Comparison of ENCODE assay signal across 1 cellular context in the genomic region with DNA sequence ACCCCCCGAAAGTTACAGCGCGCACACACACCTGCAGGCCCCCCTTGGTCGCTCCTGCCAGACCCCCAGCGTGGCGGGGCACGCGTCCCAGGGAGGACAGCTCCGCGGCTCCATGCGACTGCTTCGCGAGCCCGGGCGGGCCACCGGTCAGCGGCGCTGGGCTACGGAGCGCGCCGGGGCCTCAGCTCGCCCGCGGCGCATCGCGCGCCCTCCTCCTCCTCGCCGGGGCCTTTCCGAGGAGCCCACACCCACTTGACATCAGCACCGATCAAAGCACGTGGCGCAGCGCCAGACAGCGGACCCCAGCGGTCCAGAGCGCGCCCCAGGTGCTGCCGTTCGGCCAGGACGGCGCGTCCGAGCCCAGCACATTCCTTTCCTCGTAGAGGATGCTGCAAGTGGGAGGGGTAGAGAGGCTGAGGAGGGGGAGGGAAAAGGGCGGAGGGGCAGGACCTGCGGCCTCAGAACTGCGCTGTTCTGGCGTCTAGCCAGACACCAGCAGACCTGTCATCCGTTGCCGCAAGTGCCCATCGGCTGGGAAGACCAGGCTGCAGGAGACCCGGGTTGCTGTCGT.
TF ChIP-seq lines count a peak whose summit lies in the region.

No MANE protein-coding gene starts in this region.

TF ChIP-seq in HEK293, 187 proteins besides CTCF, POLR2A, EP300 and RAD21 (continued from another document and continues in another):
- no peak for TF ChIP-seq ZNF274 (IDR thresholded peaks at IDR 0.05; ENCODE audit: low read length)
- no peak for TF ChIP-seq ZNF274 (tag by site-specific recombination; IDR thresholded peaks at IDR 0.05; ENCODE audit: borderline replicate concordance)
- TF ChIP-seq, protein P1, sequence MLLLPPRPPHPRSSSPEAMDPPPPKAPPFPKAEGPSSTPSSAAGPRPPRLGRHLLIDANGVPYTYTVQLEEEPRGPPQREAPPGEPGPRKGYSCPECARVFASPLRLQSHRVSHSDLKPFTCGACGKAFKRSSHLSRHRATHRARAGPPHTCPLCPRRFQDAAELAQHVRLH (tag by site-specific recombination; IDR thresholded peaks at IDR 0.05): no peak
- TF ChIP-seq ZNF473 (tag by site-specific recombination; IDR thresholded peaks at IDR 0.05): no peak
- TF ChIP-seq ZNF514 (tag by site-specific recombination; IDR thresholded peaks at IDR 0.05): no peak
- no peak; the same call in 1 of the 2 replicates for TF ChIP-seq GLIS2 (tag by site-specific recombination; IDR thresholded peaks at IDR 0.05)
- no peak for TF ChIP-seq FEZF1 (tag by site-specific recombination; IDR thresholded peaks at IDR 0.05)
- TF ChIP-seq ZNF561 (tag by site-specific recombination; IDR thresholded peaks at IDR 0.05; ENCODE audit: borderline replicate concordance): no peak
- TF ChIP-seq, protein P2, sequence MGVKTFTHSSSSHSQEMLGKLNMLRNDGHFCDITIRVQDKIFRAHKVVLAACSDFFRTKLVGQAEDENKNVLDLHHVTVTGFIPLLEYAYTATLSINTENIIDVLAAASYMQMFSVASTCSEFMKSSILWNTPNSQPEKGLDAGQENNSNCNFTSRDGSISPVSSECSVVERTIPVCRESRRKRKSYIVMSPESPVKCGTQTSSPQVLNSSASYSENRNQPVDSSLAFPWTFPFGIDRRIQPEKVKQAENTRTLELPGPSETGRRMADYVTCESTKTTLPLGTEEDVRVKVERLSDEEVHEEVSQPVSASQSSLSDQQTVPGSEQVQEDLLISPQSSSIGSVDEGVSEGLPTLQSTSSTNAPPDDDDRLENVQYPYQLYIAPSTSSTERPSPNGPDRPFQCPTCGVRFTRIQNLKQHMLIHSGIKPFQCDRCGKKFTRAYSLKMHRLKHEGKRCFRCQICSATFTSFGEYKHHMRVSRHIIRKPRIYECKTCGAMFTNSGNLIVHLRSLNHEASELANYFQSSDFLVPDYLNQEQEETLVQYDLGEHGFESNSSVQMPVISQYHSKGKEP (tag by site-specific recombination; IDR thresholded peaks at IDR 0.05): no peak
- no peak for TF ChIP-seq YY1 (tag by site-specific recombination; IDR thresholded peaks at IDR 0.05)
- no peak for TF ChIP-seq KLF10 (tag by site-specific recombination; IDR thresholded peaks at IDR 0.05)
- no peak for TF ChIP-seq ZNF433 (tag by site-specific recombination; IDR thresholded peaks at IDR 0.05; ENCODE audit: low read depth)
- TF ChIP-seq, protein P3, sequence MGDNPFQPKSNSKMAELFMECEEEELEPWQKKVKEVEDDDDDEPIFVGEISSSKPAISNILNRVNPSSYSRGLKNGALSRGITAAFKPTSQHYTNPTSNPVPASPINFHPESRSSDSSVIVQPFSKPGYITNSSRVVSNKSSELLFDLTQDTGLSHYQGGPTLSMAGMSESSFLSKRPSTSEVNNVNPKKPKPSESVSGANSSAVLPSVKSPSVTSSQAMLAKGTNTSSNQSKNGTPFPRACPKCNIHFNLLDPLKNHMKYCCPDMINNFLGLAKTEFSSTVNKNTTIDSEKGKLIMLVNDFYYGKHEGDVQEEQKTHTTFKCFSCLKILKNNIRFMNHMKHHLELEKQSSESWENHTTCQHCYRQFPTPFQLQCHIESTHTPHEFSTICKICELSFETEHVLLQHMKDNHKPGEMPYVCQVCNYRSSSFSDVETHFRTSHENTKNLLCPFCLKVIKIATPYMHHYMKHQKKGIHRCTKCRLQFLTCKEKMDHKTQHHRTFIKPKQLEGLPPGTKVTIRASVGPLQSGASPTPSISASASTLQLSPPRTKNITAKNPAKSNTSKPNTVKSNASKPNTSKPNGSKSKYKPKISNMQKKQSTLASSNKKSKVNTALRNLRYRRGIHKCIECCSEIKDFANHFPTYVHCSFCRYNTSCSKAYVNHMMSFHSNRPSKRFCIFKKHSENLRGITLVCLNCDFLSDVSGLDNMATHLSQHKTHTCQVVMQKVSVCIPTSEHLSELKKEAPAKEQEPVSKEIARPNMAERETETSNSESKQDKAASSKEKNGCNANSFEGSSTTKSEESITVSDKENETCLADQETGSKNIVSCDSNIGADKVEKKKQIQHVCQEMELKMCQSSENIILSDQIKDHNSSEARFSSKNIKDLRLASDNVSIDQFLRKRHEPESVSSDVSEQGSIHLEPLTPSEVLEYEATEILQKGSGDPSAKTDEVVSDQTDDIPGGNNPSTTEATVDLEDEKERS (tag by site-specific recombination; IDR thresholded peaks at IDR 0.05): no peak
- no peak for TF ChIP-seq ZNF548 (tag by site-specific recombination; IDR thresholded peaks at IDR 0.05)
- TF ChIP-seq ZNF701 (tag by site-specific recombination; IDR thresholded peaks at IDR 0.05): no peak
- no peak for TF ChIP-seq ZNF747 (tag by site-specific recombination; IDR thresholded peaks at IDR 0.05)
- TF ChIP-seq ZNF248 (tag by site-specific recombination; IDR thresholded peaks at IDR 0.05): no peak
- no peak for TF ChIP-seq ZNF843 (tag by site-specific recombination; IDR thresholded peaks at IDR 0.05)
- TF ChIP-seq ZNF658 (tag by site-specific recombination; IDR thresholded peaks at IDR 0.05): no peak
- TF ChIP-seq, protein P4, sequence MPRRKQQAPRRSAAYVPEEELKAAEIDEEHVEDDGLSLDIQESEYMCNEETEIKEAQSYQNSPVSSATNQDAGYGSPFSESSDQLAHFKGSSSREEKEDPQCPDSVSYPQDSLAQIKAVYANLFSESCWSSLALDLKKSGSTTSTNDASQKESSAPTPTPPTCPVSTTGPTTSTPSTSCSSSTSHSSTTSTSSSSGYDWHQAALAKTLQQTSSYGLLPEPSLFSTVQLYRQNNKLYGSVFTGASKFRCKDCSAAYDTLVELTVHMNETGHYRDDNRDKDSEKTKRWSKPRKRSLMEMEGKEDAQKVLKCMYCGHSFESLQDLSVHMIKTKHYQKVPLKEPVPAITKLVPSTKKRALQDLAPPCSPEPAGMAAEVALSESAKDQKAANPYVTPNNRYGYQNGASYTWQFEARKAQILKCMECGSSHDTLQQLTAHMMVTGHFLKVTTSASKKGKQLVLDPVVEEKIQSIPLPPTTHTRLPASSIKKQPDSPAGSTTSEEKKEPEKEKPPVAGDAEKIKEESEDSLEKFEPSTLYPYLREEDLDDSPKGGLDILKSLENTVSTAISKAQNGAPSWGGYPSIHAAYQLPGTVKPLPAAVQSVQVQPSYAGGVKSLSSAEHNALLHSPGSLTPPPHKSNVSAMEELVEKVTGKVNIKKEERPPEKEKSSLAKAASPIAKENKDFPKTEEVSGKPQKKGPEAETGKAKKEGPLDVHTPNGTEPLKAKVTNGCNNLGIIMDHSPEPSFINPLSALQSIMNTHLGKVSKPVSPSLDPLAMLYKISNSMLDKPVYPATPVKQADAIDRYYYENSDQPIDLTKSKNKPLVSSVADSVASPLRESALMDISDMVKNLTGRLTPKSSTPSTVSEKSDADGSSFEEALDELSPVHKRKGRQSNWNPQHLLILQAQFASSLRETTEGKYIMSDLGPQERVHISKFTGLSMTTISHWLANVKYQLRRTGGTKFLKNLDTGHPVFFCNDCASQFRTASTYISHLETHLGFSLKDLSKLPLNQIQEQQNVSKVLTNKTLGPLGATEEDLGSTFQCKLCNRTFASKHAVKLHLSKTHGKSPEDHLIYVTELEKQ (tag by site-specific recombination; IDR thresholded peaks at IDR 0.05; ENCODE audit: borderline replicate concordance): no peak
- TF ChIP-seq, protein P5, sequence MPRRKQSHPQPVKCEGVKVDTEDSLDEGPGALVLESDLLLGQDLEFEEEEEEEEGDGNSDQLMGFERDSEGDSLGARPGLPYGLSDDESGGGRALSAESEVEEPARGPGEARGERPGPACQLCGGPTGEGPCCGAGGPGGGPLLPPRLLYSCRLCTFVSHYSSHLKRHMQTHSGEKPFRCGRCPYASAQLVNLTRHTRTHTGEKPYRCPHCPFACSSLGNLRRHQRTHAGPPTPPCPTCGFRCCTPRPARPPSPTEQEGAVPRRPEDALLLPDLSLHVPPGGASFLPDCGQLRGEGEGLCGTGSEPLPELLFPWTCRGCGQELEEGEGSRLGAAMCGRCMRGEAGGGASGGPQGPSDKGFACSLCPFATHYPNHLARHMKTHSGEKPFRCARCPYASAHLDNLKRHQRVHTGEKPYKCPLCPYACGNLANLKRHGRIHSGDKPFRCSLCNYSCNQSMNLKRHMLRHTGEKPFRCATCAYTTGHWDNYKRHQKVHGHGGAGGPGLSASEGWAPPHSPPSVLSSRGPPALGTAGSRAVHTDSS (tag by site-specific recombination; IDR thresholded peaks at IDR 0.05): peak; percentile 54; the same call in 1 of the 2 replicates
- TF ChIP-seq, protein P6, sequence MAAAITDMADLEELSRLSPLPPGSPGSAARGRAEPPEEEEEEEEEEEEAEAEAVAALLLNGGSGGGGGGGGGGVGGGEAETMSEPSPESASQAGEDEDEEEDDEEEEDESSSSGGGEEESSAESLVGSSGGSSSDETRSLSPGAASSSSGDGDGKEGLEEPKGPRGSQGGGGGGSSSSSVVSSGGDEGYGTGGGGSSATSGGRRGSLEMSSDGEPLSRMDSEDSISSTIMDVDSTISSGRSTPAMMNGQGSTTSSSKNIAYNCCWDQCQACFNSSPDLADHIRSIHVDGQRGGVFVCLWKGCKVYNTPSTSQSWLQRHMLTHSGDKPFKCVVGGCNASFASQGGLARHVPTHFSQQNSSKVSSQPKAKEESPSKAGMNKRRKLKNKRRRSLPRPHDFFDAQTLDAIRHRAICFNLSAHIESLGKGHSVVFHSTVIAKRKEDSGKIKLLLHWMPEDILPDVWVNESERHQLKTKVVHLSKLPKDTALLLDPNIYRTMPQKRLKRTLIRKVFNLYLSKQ (tag by site-specific recombination; IDR thresholded peaks at IDR 0.05; ENCODE audit: borderline replicate concordance): no peak
- peak; percentile 53 for TF ChIP-seq SP3 (tag by site-specific recombination; IDR thresholded peaks at IDR 0.05)
- no peak for TF ChIP-seq ZNF621 (tag by site-specific recombination; IDR thresholded peaks at IDR 0.05)
- TF ChIP-seq, protein P7, sequence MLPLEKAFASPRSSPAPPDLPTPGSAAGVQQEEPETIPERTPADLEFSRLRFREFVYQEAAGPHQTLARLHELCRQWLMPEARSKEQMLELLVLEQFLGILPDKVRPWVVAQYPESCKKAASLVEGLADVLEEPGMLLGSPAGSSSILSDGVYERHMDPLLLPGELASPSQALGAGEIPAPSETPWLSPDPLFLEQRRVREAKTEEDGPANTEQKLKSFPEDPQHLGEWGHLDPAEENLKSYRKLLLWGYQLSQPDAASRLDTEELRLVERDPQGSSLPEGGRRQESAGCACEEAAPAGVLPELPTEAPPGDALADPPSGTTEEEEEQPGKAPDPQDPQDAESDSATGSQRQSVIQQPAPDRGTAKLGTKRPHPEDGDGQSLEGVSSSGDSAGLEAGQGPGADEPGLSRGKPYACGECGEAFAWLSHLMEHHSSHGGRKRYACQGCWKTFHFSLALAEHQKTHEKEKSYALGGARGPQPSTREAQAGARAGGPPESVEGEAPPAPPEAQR (tag by site-specific recombination; IDR thresholded peaks at IDR 0.05): no peak
- no peak for TF ChIP-seq SP7 (tag by site-specific recombination; IDR thresholded peaks at IDR 0.05)
- TF ChIP-seq SP2 (tag by site-specific recombination; IDR thresholded peaks at IDR 0.05): peak; percentile 25; the same call in 1 of the 2 replicates
- TF ChIP-seq ZNF664 (tag by site-specific recombination; IDR thresholded peaks at IDR 0.05): no peak
- no peak for TF ChIP-seq ZNF510 (tag by site-specific recombination; IDR thresholded peaks at IDR 0.05; ENCODE audit: insufficient replicate concordance)
- no peak for TF ChIP-seq REPIN1 (tag by site-specific recombination; IDR thresholded peaks at IDR 0.05; ENCODE audit: low read depth)
- TF ChIP-seq, protein P8, sequence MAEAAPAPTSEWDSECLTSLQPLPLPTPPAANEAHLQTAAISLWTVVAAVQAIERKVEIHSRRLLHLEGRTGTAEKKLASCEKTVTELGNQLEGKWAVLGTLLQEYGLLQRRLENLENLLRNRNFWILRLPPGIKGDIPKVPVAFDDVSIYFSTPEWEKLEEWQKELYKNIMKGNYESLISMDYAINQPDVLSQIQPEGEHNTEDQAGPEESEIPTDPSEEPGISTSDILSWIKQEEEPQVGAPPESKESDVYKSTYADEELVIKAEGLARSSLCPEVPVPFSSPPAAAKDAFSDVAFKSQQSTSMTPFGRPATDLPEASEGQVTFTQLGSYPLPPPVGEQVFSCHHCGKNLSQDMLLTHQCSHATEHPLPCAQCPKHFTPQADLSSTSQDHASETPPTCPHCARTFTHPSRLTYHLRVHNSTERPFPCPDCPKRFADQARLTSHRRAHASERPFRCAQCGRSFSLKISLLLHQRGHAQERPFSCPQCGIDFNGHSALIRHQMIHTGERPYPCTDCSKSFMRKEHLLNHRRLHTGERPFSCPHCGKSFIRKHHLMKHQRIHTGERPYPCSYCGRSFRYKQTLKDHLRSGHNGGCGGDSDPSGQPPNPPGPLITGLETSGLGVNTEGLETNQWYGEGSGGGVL (tag by site-specific recombination; IDR thresholded peaks at IDR 0.05): peak; percentile 27; the same call in 1 of the 2 replicates
- TF ChIP-seq, protein P9, sequence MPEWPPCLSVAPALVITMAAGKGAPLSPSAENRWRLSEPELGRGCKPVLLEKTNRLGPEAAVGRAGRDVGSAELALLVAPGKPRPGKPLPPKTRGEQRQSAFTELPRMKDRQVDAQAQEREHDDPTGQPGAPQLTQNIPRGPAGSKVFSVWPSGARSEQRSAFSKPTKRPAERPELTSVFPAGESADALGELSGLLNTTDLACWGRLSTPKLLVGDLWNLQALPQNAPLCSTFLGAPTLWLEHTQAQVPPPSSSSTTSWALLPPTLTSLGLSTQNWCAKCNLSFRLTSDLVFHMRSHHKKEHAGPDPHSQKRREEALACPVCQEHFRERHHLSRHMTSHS (tag by site-specific recombination; IDR thresholded peaks at IDR 0.05): no peak
- 0 out of 2 replicates have a peak, but pooled peaks have one; percentile 30 for TF ChIP-seq ZFP37 (tag by site-specific recombination; IDR thresholded peaks at IDR 0.05)
- no peak for TF ChIP-seq MZF1 (tag by site-specific recombination; IDR thresholded peaks at IDR 0.05; ENCODE audit: borderline replicate concordance)
- TF ChIP-seq SALL2 (tag by site-specific recombination; IDR thresholded peaks at IDR 0.05; ENCODE audit: borderline replicate concordance): no peak
- no peak for TF ChIP-seq ZNF146 (tag by site-specific recombination; IDR thresholded peaks at IDR 0.05)
- no peak for TF ChIP-seq ZNF654 (tag by site-specific recombination; IDR thresholded peaks at IDR 0.05; ENCODE audit: low read depth)
- no peak for TF ChIP-seq ZNF426 (tag by site-specific recombination; IDR thresholded peaks at IDR 0.05)
- TF ChIP-seq ZNF324 (tag by site-specific recombination; IDR thresholded peaks at IDR 0.05): no peak
- TF ChIP-seq, protein P10, sequence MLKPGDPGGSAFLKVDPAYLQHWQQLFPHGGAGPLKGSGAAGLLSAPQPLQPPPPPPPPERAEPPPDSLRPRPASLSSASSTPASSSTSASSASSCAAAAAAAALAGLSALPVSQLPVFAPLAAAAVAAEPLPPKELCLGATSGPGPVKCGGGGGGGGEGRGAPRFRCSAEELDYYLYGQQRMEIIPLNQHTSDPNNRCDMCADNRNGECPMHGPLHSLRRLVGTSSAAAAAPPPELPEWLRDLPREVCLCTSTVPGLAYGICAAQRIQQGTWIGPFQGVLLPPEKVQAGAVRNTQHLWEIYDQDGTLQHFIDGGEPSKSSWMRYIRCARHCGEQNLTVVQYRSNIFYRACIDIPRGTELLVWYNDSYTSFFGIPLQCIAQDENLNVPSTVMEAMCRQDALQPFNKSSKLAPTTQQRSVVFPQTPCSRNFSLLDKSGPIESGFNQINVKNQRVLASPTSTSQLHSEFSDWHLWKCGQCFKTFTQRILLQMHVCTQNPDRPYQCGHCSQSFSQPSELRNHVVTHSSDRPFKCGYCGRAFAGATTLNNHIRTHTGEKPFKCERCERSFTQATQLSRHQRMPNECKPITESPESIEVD (tag by site-specific recombination; IDR thresholded peaks at IDR 0.05): no peak
